In the genomic region with DNA sequence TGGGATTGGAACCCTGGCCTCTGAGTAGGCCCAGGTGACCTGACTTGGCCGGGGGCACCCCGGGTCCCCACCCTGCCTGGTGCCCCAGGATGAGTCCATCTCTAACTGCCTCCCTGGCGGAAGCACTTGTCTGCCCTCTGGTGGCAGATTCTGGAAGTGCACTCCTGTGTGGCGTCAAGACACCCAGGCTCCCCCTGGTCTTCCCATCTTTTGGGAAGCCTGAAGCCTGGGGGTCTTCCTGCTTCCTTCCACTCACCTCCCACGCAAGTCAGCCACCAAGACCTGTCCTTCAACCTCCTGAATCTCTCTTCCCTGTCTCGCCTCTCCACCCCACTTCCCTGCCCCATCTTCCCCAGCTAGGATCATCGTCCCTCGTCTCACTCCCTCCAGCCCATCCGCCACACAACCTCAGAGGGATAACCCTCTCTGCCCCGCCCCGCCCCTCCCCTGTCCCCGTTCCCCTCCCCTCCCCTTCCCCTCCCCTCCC, we compare ENCODE assay signal across 9 cellular contexts. TPM values are rescaled to one million over a fixed set of nuclear protein-coding genes. Genes with fewer than 3 reads are reported as not detected.
DNase-seq lines count a peak whose midpoint lies in the region; ATAC-seq and TF ChIP-seq lines count a peak whose summit lies in the region.
"Had no signal": no experiment of that assay in that cellular context is flagged by ENCODE, and none has a peak within 500 bp of the region (broad histone marks: within the 10 kb centered on the region; RNA-seq: fewer than 3 reads in every experiment).

No MANE protein-coding gene starts in this region.

- H3K27ac Mint-ChIP-seq in glutamatergic neuron (ENCODE audit: unreplicated experiment) = peak overlapping the region; percentile 52
- peak overlapping the region; percentile 65 for H3K27ac Mint-ChIP-seq in type B pancreatic cell

- H3K9ac ChIP-seq in trophoblast cell (ENCODE audit: low read length) = no peak overlapping the region

- no peak overlapping the region for H3K4ac ChIP-seq in trophoblast cell (ENCODE audit: low read depth, low read length)

- no peak overlapping the region for H3K4me3 ChIP-seq in trophoblast cell (ENCODE audit: low read depth, low read length)

- H2BK120ac ChIP-seq in trophoblast cell (ENCODE audit: insufficient read depth, low read length, poor library complexity) = no peak overlapping the region

- H3K27me3 Mint-ChIP-seq in glutamatergic neuron (ENCODE audit: unreplicated experiment) (peaks cover 9% of the 10 kb centered on the region), type B pancreatic cell (no peaks in the 10 kb centered on the region)

- no peak overlapping the region for H3K14ac ChIP-seq in trophoblast cell (ENCODE audit: low read length)

- H2BK12ac ChIP-seq in trophoblast cell (ENCODE audit: low read length) = no peak overlapping the region

- H4K12ac ChIP-seq in trophoblast cell (ENCODE audit: low read depth, low read length) = no peak overlapping the region

- H2AK5ac ChIP-seq in trophoblast cell (ENCODE audit: low read length) = no peak overlapping the region

- H3K9me3 Mint-ChIP-seq in glutamatergic neuron (ENCODE audit: unreplicated experiment) (peaks cover 4% of the 10 kb centered on the region), type B pancreatic cell (no peaks in the 10 kb centered on the region)

- TF ChIP-seq CTCF in glutamatergic neuron (IDR thresholded peaks at IDR 0.05; ENCODE audit: partially characterized antibody, unreplicated experiment) = peak; percentile 100
- TF ChIP-seq CTCF in type B pancreatic cell (conservative IDR thresholded peaks at IDR 0.05) = peak; percentile 97

- no peaks in the 10 kb centered on the region for H3K79me2 ChIP-seq in trophoblast cell (ENCODE audit: control insufficient read depth, insufficient read depth, low read length, poor library complexity)

- no peak for TF ChIP-seq EP300 in Ishikawa (IDR thresholded peaks at IDR 0.05; ENCODE audit: borderline replicate concordance)

- no peak for ATAC-seq in HG03196 (IDR thresholded peaks at IDR 0.05; ENCODE audit: unreplicated experiment)

- no peak overlapping the region for H4K91ac ChIP-seq in trophoblast cell (ENCODE audit: low read depth, low read length)

- peaks cover 8 to 12% of the 10 kb centered on the region in 2 experiments for H3K36me3 ChIP-seq in trophoblast cell (ENCODE audit: control insufficient read depth in 1 of 2, insufficient read depth in 2 of 2, low read length in 2 of 2)

- H3K36me3 Mint-ChIP-seq in glutamatergic neuron (ENCODE audit: unreplicated experiment) (no peaks in the 10 kb centered on the region), type B pancreatic cell (no peaks in the 10 kb centered on the region)

- no peak overlapping the region for H2BK5ac ChIP-seq in trophoblast cell (ENCODE audit: low read depth, low read length, poor library complexity)

- peaks cover 0 to 2% of the 10 kb centered on the region in 2 experiments for H3K4me1 ChIP-seq in trophoblast cell (ENCODE audit: control insufficient read depth in 1 of 2, insufficient read depth in 2 of 2, low read length in 2 of 2)

- peak; percentile 46 for DNase-seq in DMS53 treated with DMSO at 0.1 percent for 48 hours (lab: John Stamatoyannopoulos, UW; ENCODE audit: unreplicated experiment)
- peak; percentile 35 to 67 for DNase-seq in SHP77 (lab: John Stamatoyannopoulos, UW)
- DNase-seq in activated naive CD4-positive, alpha-beta T cell (lab: John Stamatoyannopoulos, UW) = peak; percentile 78 to 96 (median 89)
- peak; percentile 95 for DNase-seq in glutamatergic neuron
- DNase-seq in trophoblast cell = peak; percentile 41 to 89
- DNase-seq in type B pancreatic cell (ENCODE audit: extremely low spot score, unreplicated experiment) = peak; percentile 86

- WGBS in trophoblast cell (ENCODE audit: extremely low coverage, insufficient coverage, insufficient read length) = no CpG with 5 or more reads among the region's 12 CpGs

- no peak overlapping the region for H3K23ac ChIP-seq in trophoblast cell (ENCODE audit: low read length)

- no peak overlapping the region for H4K8ac ChIP-seq in trophoblast cell (ENCODE audit: low read depth, low read length)

- TF ChIP-seq RAD21 in Ishikawa (IDR thresholded peaks at IDR 0.05; ENCODE audit: low read depth) = peak; percentile 81

- no peaks in the 10 kb centered on the region for H3K9me3 ChIP-seq in trophoblast cell (ENCODE audit: insufficient read depth, low read depth, low read length)

- H3K27ac ChIP-seq in trophoblast cell (ENCODE audit: low read depth, low read length) = no peak overlapping the region

- H2AFZ ChIP-seq in trophoblast cell (ENCODE audit: insufficient read depth, low read length, poor library complexity) = no peak overlapping the region

- H3K4me1 Mint-ChIP-seq in glutamatergic neuron (ENCODE audit: low read depth, unreplicated experiment) (peaks cover 2% of the 10 kb centered on the region), type B pancreatic cell (ENCODE audit: unreplicated experiment) (peaks cover 5% of the 10 kb centered on the region)

- no peaks in the 10 kb centered on the region for H3K79me1 ChIP-seq in trophoblast cell (ENCODE audit: low read length)

- no peak overlapping the region for H3K4me2 ChIP-seq in trophoblast cell (ENCODE audit: low read length)

- H3K4me3 Mint-ChIP-seq in glutamatergic neuron (ENCODE audit: unreplicated experiment) (peak overlapping the region; percentile 69), type B pancreatic cell (no peak overlapping the region)

- H3K18ac ChIP-seq in trophoblast cell (ENCODE audit: low read length) = no peak overlapping the region

- H3K27me3 ChIP-seq in trophoblast cell (ENCODE audit: insufficient read depth, low read length) = no peaks in the 10 kb centered on the region

TF ChIP-seq in Ishikawa, 13 proteins besides CTCF, POLR2A, EP300 and RAD21:
- TF ChIP-seq EGR1 (IDR thresholded peaks at IDR 0.05) = no peak

RNA-seq across cellular contexts. Expression of gene RABAC1, which starts 7.4 kb away (rescaled TPM):
- total RNA-seq in glutamatergic neuron (ENCODE audit: unreplicated experiment) (139 TPM), type B pancreatic cell (ENCODE audit: low replicate concordance) (124 and 140 TPM in 2 replicates)
- polyA plus RNA-seq in trophoblast cell (2013) = 169 and 176 TPM in 2 replicates

RNA-seq across cellular contexts. Expression of gene ERFL, which starts 23.5 kb away (rescaled TPM):
- total RNA-seq in glutamatergic neuron (ENCODE audit: unreplicated experiment) (1.6 TPM), type B pancreatic cell (ENCODE audit: low replicate concordance) (0.17 and 0.24 TPM in 2 replicates)
- 0.27 and 0.31 TPM in 2 replicates for polyA plus RNA-seq in trophoblast cell (2013)
- total RNA-seq: glomerular endothelial cell had no signal

RNA-seq across cellular contexts. Expression of gene ATP1A3, which starts 42.3 kb away (rescaled TPM):
- total RNA-seq in glutamatergic neuron (ENCODE audit: unreplicated experiment) (650 TPM), type B pancreatic cell (ENCODE audit: low replicate concordance) (5.6 TPM in 1 of 2 replicates, not detected in the other)
- polyA plus RNA-seq in trophoblast cell (2013) = 0.11 and 0.12 TPM in 2 replicates

Comparison
In these comparisons a context has a peak if more than half of its experiments do, and no peak if none do; other contexts are left out.
1. RNA of gene ATP1A3, which starts 42.3 kb away (total RNA-seq): 650 TPM in glutamatergic neuron (single experiment); 5.6 TPM in type B pancreatic cell; every median in the first group is over 10 times any median in the second.
2. Peak in every context shown above with its lines, with median percentiles within 50 percentile points of each other: DNase-seq.